In the genomic region with DNA sequence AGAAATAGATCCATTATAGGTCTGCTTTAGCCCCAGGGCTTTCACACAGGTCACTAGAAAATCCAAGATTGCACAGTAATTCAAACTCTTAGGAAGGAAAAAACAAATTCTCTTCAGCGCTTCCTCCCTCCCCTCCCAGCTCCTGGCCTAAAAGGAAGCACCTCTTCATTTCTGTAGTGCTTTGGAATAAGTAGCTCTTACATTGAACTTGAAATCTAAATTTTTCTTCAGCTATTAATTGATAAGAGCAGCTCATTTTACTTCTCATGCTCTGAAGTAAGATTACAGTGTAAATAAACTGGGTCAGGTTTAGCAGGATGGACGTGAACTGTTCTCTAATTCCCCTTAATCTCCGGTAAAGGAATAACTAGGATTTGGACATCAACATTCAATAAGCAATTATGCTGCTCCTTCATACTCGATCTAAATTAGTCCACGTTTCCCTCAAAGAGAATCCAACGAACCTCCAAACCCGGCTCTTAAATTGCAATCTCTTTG, we compare ENCODE assay signal across 17 cellular contexts.
"Had no signal": no experiment of that assay in that cellular context is flagged by ENCODE, and none has a peak within 500 bp of the region (broad histone marks: within the 10 kb centered on the region; RNA-seq: fewer than 3 reads in every experiment).

No MANE protein-coding gene starts in this region.

- H3K27me3 ChIP-seq: colonic mucosa, heart left ventricle, right lobe of liver, suprapubic skin had no signal

- H3K9me3 Mint-ChIP-seq: activated naive CD4-positive, alpha-beta T cell treated with anti-CD3 and anti-CD28 coated beads, Interleukin-2, amount 50 U/mL, for 24 hours; activated T-cell treated with anti-CD3 and anti-CD28 coated beads, Interleukin-2, amount 50 U/mL, for 24 hours; natural killer cell; type B pancreatic cell had no signal

- H3K27ac ChIP-seq: colonic mucosa, heart left ventricle, right lobe of liver, suprapubic skin had no signal

- H3K9me3 ChIP-seq: colonic mucosa, heart left ventricle, right lobe of liver, suprapubic skin had no signal

- H3K27me3 Mint-ChIP-seq: activated CD8-positive, alpha-beta memory T cell treated with anti-CD3 and anti-CD28 coated beads, Interleukin-2, amount 10 ng/mL, durations not matched to agents 7 days and 5 days; activated naive CD4-positive, alpha-beta T cell treated with anti-CD3 and anti-CD28 coated beads, Interleukin-2, amount 50 U/mL, for 24 hours; activated T-cell treated with anti-CD3 and anti-CD28 coated beads, Interleukin-2, amount 50 U/mL, for 24 hours had no signal

- DNase-seq: activated CD4-positive, alpha-beta T cell treated with anti-CD3 and anti-CD28 coated beads, Interleukin-2, amount 50 U/mL, for 4 hours; activated CD4-positive, CD25-positive, alpha-beta regulatory T cell treated with anti-CD3 and anti-CD28 coated beads, Interleukin-2, amount 50 U/mL, for 72 hours; activated CD8-positive, alpha-beta memory T cell treated with anti-CD3 and anti-CD28 coated beads, Interleukin-2, amount 10 ng/mL, durations not matched to agents 7 days and 5 days; activated effector memory CD4-positive, alpha-beta T cell treated with Interleukin-2 at 50 U/mL for 16 hours; activated T-cell treated with anti-CD3 and anti-CD28 coated beads, Interleukin-2, amount 50 U/mL, for 24 hours; caudate nucleus; colonic mucosa; effector CD8-positive, alpha-beta T cell; heart left ventricle; left colon; natural killer cell; right lobe of liver; stimulated activated CD4-positive, alpha-beta T cell treated with anti-CD3 and anti-CD28 coated beads, Interleukin-1b, Interleukin-23, amount 100 ng/mL, for 48 hours; stimulated activated naive CD4-positive, alpha-beta T cell had no signal

- H3K4me1 Mint-ChIP-seq: activated naive CD4-positive, alpha-beta T cell treated with anti-CD3 and anti-CD28 coated beads, Interleukin-2, amount 50 U/mL, for 24 hours had no signal

- H3K4me1 ChIP-seq: colonic mucosa, heart left ventricle, right lobe of liver, suprapubic skin had no signal

- ATAC-seq: activated CD8-positive, alpha-beta memory T cell treated with anti-CD3 and anti-CD28 coated beads, Interleukin-2, amount 10 ng/mL, durations not matched to agents 7 days and 5 days; heart left ventricle; left colon; natural killer cell; right lobe of liver had no signal

- H3K36me3 ChIP-seq: colonic mucosa, heart left ventricle, right lobe of liver, suprapubic skin had no signal

- H3K36me3 Mint-ChIP-seq: activated CD8-positive, alpha-beta memory T cell treated with anti-CD3 and anti-CD28 coated beads, Interleukin-2, amount 10 ng/mL, durations not matched to agents 7 days and 5 days; activated naive CD4-positive, alpha-beta T cell treated with anti-CD3 and anti-CD28 coated beads, Interleukin-2, amount 50 U/mL, for 24 hours; natural killer cell; type B pancreatic cell had no signal

- H3K4me3 ChIP-seq: colonic mucosa, heart left ventricle, right lobe of liver, suprapubic skin had no signal

- H3K27ac Mint-ChIP-seq: activated CD8-positive, alpha-beta memory T cell treated with anti-CD3 and anti-CD28 coated beads, Interleukin-2, amount 10 ng/mL, durations not matched to agents 7 days and 5 days; activated naive CD4-positive, alpha-beta T cell treated with anti-CD3 and anti-CD28 coated beads, Interleukin-2, amount 50 U/mL, for 24 hours; activated T-cell treated with anti-CD3 and anti-CD28 coated beads, Interleukin-2, amount 50 U/mL, for 24 hours; natural killer cell; type B pancreatic cell had no signal

- H3K4me3 Mint-ChIP-seq: activated CD8-positive, alpha-beta memory T cell treated with anti-CD3 and anti-CD28 coated beads, Interleukin-2, amount 10 ng/mL, durations not matched to agents 7 days and 5 days; activated naive CD4-positive, alpha-beta T cell treated with anti-CD3 and anti-CD28 coated beads, Interleukin-2, amount 50 U/mL, for 24 hours; activated T-cell treated with anti-CD3 and anti-CD28 coated beads, Interleukin-2, amount 50 U/mL, for 24 hours; natural killer cell; type B pancreatic cell had no signal
